15 cellular contexts compared by ENCODE assay signal in the genomic region with DNA sequence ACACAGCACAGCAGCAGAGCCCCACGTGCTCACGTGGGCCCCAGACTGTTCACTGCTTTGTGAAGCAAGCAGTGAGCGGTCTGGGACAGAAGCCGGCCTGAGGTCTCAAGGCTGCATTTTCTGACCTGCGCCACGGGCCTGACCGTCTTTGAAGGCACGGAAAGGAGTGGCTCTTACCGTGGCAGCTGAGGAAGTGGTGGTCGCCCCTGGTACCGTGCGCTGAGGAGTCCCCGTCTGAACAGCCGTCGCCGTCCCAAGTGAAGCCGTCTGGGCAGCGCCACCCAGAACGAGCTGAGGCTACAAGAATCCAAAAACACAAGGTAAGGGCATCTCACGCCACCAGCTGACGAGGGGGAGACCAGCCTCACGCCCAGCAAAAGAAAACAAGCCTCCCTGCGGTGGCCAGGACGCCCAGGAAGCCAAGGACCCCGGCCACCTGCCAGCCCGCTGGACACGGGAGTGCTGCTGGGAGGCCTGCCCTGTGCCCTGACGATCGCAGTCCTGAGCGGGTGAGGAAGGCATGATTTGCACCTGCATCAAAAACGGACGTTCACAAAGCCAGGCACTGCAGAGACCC.
"Had no signal": no experiment of that assay in that cellular context is flagged by ENCODE, and none has a peak within 500 bp of the region (broad histone marks: within the 10 kb centered on the region; RNA-seq: fewer than 3 reads in every experiment).

No MANE protein-coding gene starts in this region.

- H3K36me3 ChIP-seq: neural progenitor cell, ovary, uterus had no signal

- H3K9ac ChIP-seq: neural progenitor cell had no signal

- H3K4me1 ChIP-seq: left lung, lower lobe of right lung, neural progenitor cell, tibial artery, upper lobe of right lung had no signal

- H2AFZ ChIP-seq: neural progenitor cell had no signal

- H3K27me3 ChIP-seq: left lung, neural progenitor cell, ovary, sigmoid colon, spleen, suprapubic skin, tibial artery, upper lobe of right lung, uterus had no signal

- DNase-seq: left colon; left lung; lower lobe of right lung; nephron progenitor cell; ovary; right cardiac atrium; sigmoid colon; spleen; stimulated activated CD4-positive, alpha-beta T cell treated with anti-CD3 and anti-CD28 coated beads, Interleukin-4, amount 100 ng/mL, for 24 hours; tibial artery; upper lobe of right lung; uterus had no signal

- H3K9me3 ChIP-seq: left lung, lower lobe of right lung, ovary, sigmoid colon, spleen, suprapubic skin, thoracic aorta, tibial artery, upper lobe of right lung, uterus had no signal

- H3K4me2 ChIP-seq: neural progenitor cell had no signal

- H3K4me3 ChIP-seq: left lung, lower lobe of right lung, neural progenitor cell, ovary, sigmoid colon, spleen, suprapubic skin, thoracic aorta, tibial artery, upper lobe of right lung, uterus had no signal

- H3K27ac ChIP-seq: left lung, lower lobe of right lung, neural progenitor cell, ovary, sigmoid colon, spleen, suprapubic skin, thoracic aorta, tibial artery, upper lobe of right lung, uterus had no signal
